In genomic region chr17:72151565-72152391, GRCh38 we compare ENCODE assay signal across 9 cellular contexts. TPM values are rescaled to one million over a fixed set of nuclear protein-coding genes. Genes with fewer than 3 reads are reported as not detected.
DNase-seq lines count a peak whose midpoint lies in the region; ATAC-seq and TF ChIP-seq lines count a peak whose summit lies in the region.
"Had no signal": no experiment of that assay in that cellular context is flagged by ENCODE, and none has a peak within 500 bp of the region (broad histone marks: within the 10 kb centered on the region; RNA-seq: fewer than 3 reads in every experiment).

No MANE protein-coding gene starts in this region.

- H3K4me3 ChIP-seq in breast epithelium (no peak overlapping the region), upper lobe of right lung (no peak overlapping the region)

- TF ChIP-seq CTCF in breast epithelium (IDR thresholded peaks at IDR 0.05) (peak in 1 of 3 donors; percentile 12), upper lobe of right lung (IDR thresholded peaks at IDR 0.05) (no peak)

- no peaks in the 10 kb centered on the region for H3K27me3 ChIP-seq in breast epithelium
- H3K27me3 ChIP-seq in upper lobe of right lung: no peaks in the 10 kb centered on the region

- no peak for TF ChIP-seq POLR2A in breast epithelium (IDR thresholded peaks at IDR 0.05)

- peak; percentile 95 for DNase-seq in NCI-H146 (lab: John Stamatoyannopoulos, UW)
- peak; percentile 78 to 79 for DNase-seq in breast epithelium (ENCODE audit: low spot score in 2 of 2)
- peak; percentile 19 to 61 for DNase-seq in left colon
- peak; percentile 67 for DNase-seq in upper lobe of right lung
- DNase-seq: immature natural killer cell, WERI-Rb-1 had no signal

- no peaks in the 10 kb centered on the region for H3K9me3 ChIP-seq in breast epithelium
- no peaks in the 10 kb centered on the region for H3K9me3 ChIP-seq in upper lobe of right lung

- H3K27ac ChIP-seq in breast epithelium (peak overlapping the region; percentile 81 to 85), upper lobe of right lung (peak overlapping the region; percentile 37)
- H3K27ac ChIP-seq: WERI-Rb-1 had no signal

- ATAC-seq in left colon (peak; percentile 92), upper lobe of right lung (peak; percentile 79), GM19452 (IDR thresholded peaks at IDR 0.05; ENCODE audit: unreplicated experiment) (no peak), HG03097 (IDR thresholded peaks at IDR 0.05; ENCODE audit: low FRiP score, unreplicated experiment) (no peak), GM21526 (IDR thresholded peaks at IDR 0.05; ENCODE audit: low FRiP score, unreplicated experiment) (no peak)

- intact Hi-C loops in breast epithelium (cut with DNase I; ENCODE audit: low total_unique reads): no loop called here
- intact Hi-C loops in left colon (cut with DNase I, micrococcal nuclease): no loop called here
- intact Hi-C loops in upper lobe of right lung (cut with DNase I): no loop called here

- H3K4me1 ChIP-seq in breast epithelium (peaks cover 0 to 13% of the 10 kb centered on the region in 2 donors), upper lobe of right lung (no peaks in the 10 kb centered on the region)

- H3K36me3 ChIP-seq in breast epithelium (no peaks in the 10 kb centered on the region), upper lobe of right lung (no peaks in the 10 kb centered on the region)
- H3K36me3 ChIP-seq: WERI-Rb-1 had no signal

RNA-seq across cellular contexts. Expression of gene SOX9, which starts 31.0 kb away (rescaled TPM):
- total RNA-seq in breast epithelium (10 to 100 TPM in 2 of 3 donors, 1 to 10 TPM in 1; 3.0 to 47.7 (median 15.7) TPM), left colon (10 to 100 TPM; 41.1 to 49.7 TPM), upper lobe of right lung (5.4 TPM)

Comparison
In these comparisons a context has a peak if more than half of its experiments do, and no peak if none do; other contexts are left out.
1. DNase-seq: peak in every context shown above with its lines; median percentile 95 in NCI-H146; 78 in breast epithelium; 67 in upper lobe of right lung; 40 in left colon.
2. ATAC-seq: peak in left colon (single experiment) and upper lobe of right lung (single experiment); none in GM19452 (single experiment), HG03097 (single experiment) and GM21526 (single experiment).